23 cellular contexts compared by ENCODE assay signal in the genomic region with DNA sequence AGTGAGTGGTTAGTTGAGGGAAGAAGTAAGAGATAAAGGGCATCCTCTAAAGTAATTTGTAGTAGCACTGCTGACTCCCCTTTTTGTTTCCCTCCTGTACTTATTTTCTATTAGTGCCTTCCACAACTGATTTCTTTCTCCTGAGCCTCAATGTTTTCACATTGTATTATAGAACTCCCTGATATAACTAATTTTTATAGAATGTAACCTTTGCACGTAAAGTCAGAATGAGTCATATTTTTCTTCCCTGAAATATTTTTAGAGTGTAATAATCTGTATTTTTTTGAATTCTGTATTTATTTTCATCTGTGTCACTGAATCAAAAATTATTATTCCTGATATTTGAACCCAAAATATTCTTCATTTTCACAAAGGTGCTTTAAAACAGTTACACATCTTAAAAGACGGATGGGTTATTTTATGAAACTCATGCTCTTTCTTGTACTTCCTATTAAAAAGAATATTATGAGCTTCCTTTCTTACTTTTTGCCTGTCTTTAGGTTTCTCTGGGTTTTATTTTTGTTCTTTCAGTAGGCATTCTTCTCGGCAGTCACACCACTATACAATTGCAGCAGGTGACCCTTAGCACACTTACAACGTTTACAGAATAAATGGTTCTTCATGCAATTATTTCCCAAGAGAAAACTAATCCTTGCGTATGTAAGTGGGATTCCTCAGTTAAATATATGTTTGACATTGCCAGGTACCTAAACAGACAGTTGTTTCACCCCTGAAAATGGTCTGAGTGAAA. TPM values are rescaled to one million over a fixed set of nuclear protein-coding genes. Genes with fewer than 3 reads are reported as not detected.
DNase-seq lines count a peak whose midpoint lies in the region; ATAC-seq and TF ChIP-seq lines count a peak whose summit lies in the region.
"Had no signal": no experiment of that assay in that cellular context is flagged by ENCODE, and none has a peak within 500 bp of the region (broad histone marks: within the 10 kb centered on the region; RNA-seq: fewer than 3 reads in every experiment).

No MANE protein-coding gene starts in this region.

- H3K36me3 ChIP-seq in RWPE2 (ENCODE audit: low read depth): no peaks in the 10 kb centered on the region
- no peaks in the 10 kb centered on the region for H3K36me3 ChIP-seq in skeletal muscle satellite cell (ENCODE audit: insufficient read depth, low read length)
- H3K36me3 ChIP-seq: breast epithelium, ovary had no signal

- peaks cover 8% of the 10 kb centered on the region for H3K4me1 Mint-ChIP-seq in stimulated activated memory B cell treated with anti-CD40 and anti-IgM and Interleukin-4, amounts not matched to agents 10 μg/mL and 1 μg/mL and 100 μg/mL, for 72 hours
- H3K4me1 Mint-ChIP-seq: CD4-positive, alpha-beta memory T cell; naive thymus-derived CD4-positive, alpha-beta T cell had no signal

- H3K36me3 Mint-ChIP-seq in stimulated activated memory B cell treated with anti-CD40 and anti-IgM and Interleukin-4, amounts not matched to agents 10 μg/mL and 1 μg/mL and 100 μg/mL, for 72 hours: no peaks in the 10 kb centered on the region
- H3K36me3 Mint-ChIP-seq: CD4-positive, alpha-beta memory T cell; naive thymus-derived CD4-positive, alpha-beta T cell had no signal

- ATAC-seq in RWPE2 (ENCODE audit: low read depth): peak; percentile 45; the same call in 1 of the 3 replicates
- ATAC-seq in left lobe of liver: peak; percentile 67
- no peak for ATAC-seq in HG02642 (IDR thresholded peaks at IDR 0.05; ENCODE audit: poor library complexity, unreplicated experiment)
- no peak for ATAC-seq in stimulated activated memory B cell treated with anti-CD40 and anti-IgM and Interleukin-4, amounts not matched to agents 10 μg/mL and 1 μg/mL and 100 μg/mL, for 72 hours
- ATAC-seq: activated T-cell treated with anti-CD3 and anti-CD28 coated beads, Interleukin-2, amount 50 U/mL, for 4 hours; naive thymus-derived CD4-positive, alpha-beta T cell had no signal

- H3K9ac ChIP-seq in skeletal muscle satellite cell (ENCODE audit: low read depth, low read length): peak overlapping the region; percentile 57
- H3K9ac ChIP-seq: KMS-11 had no signal

- H3K4me2 ChIP-seq in skeletal muscle satellite cell (ENCODE audit: low read length): peak overlapping the region; percentile 42
- H3K4me2 ChIP-seq: KMS-11 had no signal

- H3K27ac ChIP-seq in RWPE2 (ENCODE audit: poor library complexity, severe bottlenecking): peak overlapping the region; percentile 34
- H3K27ac ChIP-seq: breast epithelium, KMS-11, ovary had no signal

- H3K4me3 ChIP-seq in RWPE2 (ENCODE audit: severe bottlenecking) (no peak overlapping the region), skeletal muscle satellite cell (ENCODE audit: low read length) (peak overlapping the region; percentile 12)
- H3K4me3 ChIP-seq: breast epithelium, ovary had no signal

- no peak overlapping the region for H3K27ac Mint-ChIP-seq in stimulated activated memory B cell treated with anti-CD40 and anti-IgM and Interleukin-4, amounts not matched to agents 10 μg/mL and 1 μg/mL and 100 μg/mL, for 72 hours
- H3K27ac Mint-ChIP-seq: CD4-positive, alpha-beta memory T cell; naive thymus-derived CD4-positive, alpha-beta T cell; stimulated activated naive CD8-positive, alpha-beta T cell treated with anti-CD3 and anti-CD28 coated beads, Interleukin-15, Interleukin-2, amounts not matched to agents 100 ng/mL and 50 ng/mL, for 24 hours had no signal

- peak; percentile 70 for DNase-seq in HCEC 1CT
- no peak for DNase-seq in RWPE2 (ENCODE audit: low spot score)
- no peak for DNase-seq in left lobe of liver (ENCODE audit: low spot score)
- DNase-seq in NCI-H1694 treated with DMSO at 0.1 percent for 48 hours (lab: John Stamatoyannopoulos, UW): no peak
- DNase-seq: activated CD4-positive, alpha-beta T cell treated with anti-CD3 and anti-CD28 coated beads for 4 hours; activated naive CD4-positive, alpha-beta T cell treated with Interleukin-2 at 50 U/mL for 16 hours; activated T-cell treated with anti-CD3 and anti-CD28 coated beads, Interleukin-2, amount 50 U/mL, for 4 hours; CD4-positive, alpha-beta memory T cell; cortex of kidney; naive thymus-derived CD4-positive, alpha-beta T cell; NCI-H187; NCI-H2227 treated with DMSO at 0.1 percent for 48 hours; ovary had no signal

- H3K4me3 Mint-ChIP-seq in stimulated activated memory B cell treated with anti-CD40 and anti-IgM and Interleukin-4, amounts not matched to agents 10 μg/mL and 1 μg/mL and 100 μg/mL, for 72 hours: no peak overlapping the region
- H3K4me3 Mint-ChIP-seq: activated T-cell treated with anti-CD3 and anti-CD28 coated beads, Interleukin-2, amount 50 U/mL, for 4 hours; CD4-positive, alpha-beta memory T cell; naive thymus-derived CD4-positive, alpha-beta T cell; stimulated activated naive CD8-positive, alpha-beta T cell treated with anti-CD3 and anti-CD28 coated beads, Interleukin-15, Interleukin-2, amounts not matched to agents 100 ng/mL and 50 ng/mL, for 24 hours had no signal

- H3K9me3 Mint-ChIP-seq in stimulated activated memory B cell treated with anti-CD40 and anti-IgM and Interleukin-4, amounts not matched to agents 10 μg/mL and 1 μg/mL and 100 μg/mL, for 72 hours: no peaks in the 10 kb centered on the region
- H3K9me3 Mint-ChIP-seq: activated T-cell treated with anti-CD3 and anti-CD28 coated beads, Interleukin-2, amount 50 U/mL, for 4 hours; CD4-positive, alpha-beta memory T cell; stimulated activated naive CD8-positive, alpha-beta T cell treated with anti-CD3 and anti-CD28 coated beads, Interleukin-15, Interleukin-2, amounts not matched to agents 100 ng/mL and 50 ng/mL, for 24 hours had no signal

- H3K4me1 ChIP-seq in RWPE2 (ENCODE audit: insufficient read depth, poor library complexity, severe bottlenecking) (peaks cover 21% of the 10 kb centered on the region), skeletal muscle satellite cell (ENCODE audit: control insufficient read depth, insufficient read depth, low read length) (peaks cover 38% of the 10 kb centered on the region)
- H3K4me1 ChIP-seq: breast epithelium had no signal

- no peaks in the 10 kb centered on the region for H3K27me3 ChIP-seq in RWPE2 (ENCODE audit: insufficient read depth, poor library complexity, severe bottlenecking)
- H3K27me3 ChIP-seq in skeletal muscle satellite cell (ENCODE audit: control insufficient read depth, insufficient read depth, low read length): no peaks in the 10 kb centered on the region
- H3K27me3 ChIP-seq: breast epithelium, ovary had no signal

- H3K27me3 Mint-ChIP-seq in stimulated activated memory B cell treated with anti-CD40 and anti-IgM and Interleukin-4, amounts not matched to agents 10 μg/mL and 1 μg/mL and 100 μg/mL, for 72 hours: no peaks in the 10 kb centered on the region
- H3K27me3 Mint-ChIP-seq: naive thymus-derived CD4-positive, alpha-beta T cell had no signal

- TF ChIP-seq CTCF in RWPE2 (IDR thresholded peaks at IDR 0.05; ENCODE audit: poor library complexity, severe bottlenecking): no peak

- H3K9me3 ChIP-seq in RWPE2 (ENCODE audit: severe bottlenecking): no peaks in the 10 kb centered on the region
- H3K9me3 ChIP-seq in skeletal muscle satellite cell (replicated peaks; ENCODE audit: low read length): no peaks in the 10 kb centered on the region
- H3K9me3 ChIP-seq: breast epithelium, ovary had no signal

RNA-seq across cellular contexts. Expression of gene DMRTA1, which starts 30.5 kb away (rescaled TPM):
- total RNA-seq in left lobe of liver: 6.9 TPM
- under 0.01 and 0.51 TPM in 2 replicates for total RNA-seq in skeletal muscle satellite cell (2012; rRNA removed)
- total RNA-seq: activated CD8-positive, alpha-beta memory T cell treated with anti-CD3 and anti-CD28 coated beads for 36 hours; activated T-cell treated with anti-CD3 and anti-CD28 coated beads, Interleukin-2, amount 50 U/mL, for 4 hours; CD4-positive, alpha-beta memory T cell; G401; HT-29; T-helper 2 cell treated with Interferon-gamma antibody and Interleukin-4, amounts not matched to agents 100 ng/mL and 5 ng/mL, for 36 hours had no signal

Comparison
In these comparisons a context has a peak if more than half of its experiments do, and no peak if none do; other contexts are left out.
1. ATAC-seq: peak in RWPE2 (single experiment) and left lobe of liver (single experiment); none in HG02642 (single experiment) and stimulated activated memory B cell treated with anti-CD40 and anti-IgM and Interleukin-4, amounts not matched to agents 10 μg/mL and 1 μg/mL and 100 μg/mL, for 72 hours (single experiment).